ENCODE assay signal across 4 cellular contexts in genomic region chr17:14873540-14873939, GRCh38.
"Had no signal": no experiment of that assay in that cellular context is flagged by ENCODE, and none has a peak within 500 bp of the region (broad histone marks: within the 10 kb centered on the region; RNA-seq: fewer than 3 reads in every experiment).

No MANE protein-coding gene starts in this region.

- H3K27me3 Mint-ChIP-seq: IgD-negative memory B cell had no signal

- DNase-seq: H9, HCEC 1CT had no signal

- H3K36me3 Mint-ChIP-seq: IgD-negative memory B cell had no signal

- H3K4me3 ChIP-seq: GM23338 had no signal

- H3K27ac Mint-ChIP-seq: GM23338, H9, IgD-negative memory B cell had no signal

- H3K4me1 Mint-ChIP-seq: GM23338, H9, IgD-negative memory B cell had no signal

- ATAC-seq: GM23338 had no signal

- H3K4me3 Mint-ChIP-seq: GM23338, H9, IgD-negative memory B cell had no signal

- H3K9me3 Mint-ChIP-seq: GM23338, H9 had no signal
